In the genomic region with DNA sequence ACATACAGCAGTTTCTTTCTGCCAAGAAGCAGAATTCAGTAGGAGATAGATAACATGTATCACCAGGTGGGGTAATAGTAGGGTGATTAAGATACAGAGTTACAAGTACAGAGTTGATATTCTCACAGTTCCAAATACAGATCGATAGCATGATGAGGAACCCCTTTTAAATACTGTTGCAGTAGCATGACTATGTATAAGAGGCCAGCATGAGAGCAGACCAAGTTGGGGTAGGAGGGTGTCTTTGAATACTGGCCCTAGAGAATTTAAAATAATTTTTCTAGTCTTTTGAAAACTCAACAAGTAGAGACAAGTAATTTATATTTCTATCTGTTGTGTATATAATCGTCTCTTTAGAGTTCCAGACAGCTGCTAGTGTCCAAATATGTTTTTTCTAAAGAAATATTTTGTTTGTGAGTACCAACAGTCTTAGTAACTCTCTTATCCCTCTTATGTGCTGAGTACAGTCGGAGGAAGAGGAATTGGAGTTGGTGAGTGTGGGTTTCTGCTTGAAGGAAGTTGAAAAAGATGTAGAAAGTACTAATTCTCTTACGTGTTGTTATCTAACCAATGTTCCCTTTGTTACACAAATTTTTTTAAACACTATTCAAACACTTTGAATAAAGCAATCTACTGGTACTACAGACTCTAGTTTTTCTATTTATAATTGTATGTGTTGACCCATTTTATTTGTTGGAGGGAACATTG, we compare ENCODE assay signal across 9 cellular contexts. TPM values are rescaled to one million over a fixed set of nuclear protein-coding genes. Genes with fewer than 3 reads are reported as not detected.
DNase-seq lines count a peak whose midpoint lies in the region; ATAC-seq and TF ChIP-seq lines count a peak whose summit lies in the region.
"Had no signal": no experiment of that assay in that cellular context is flagged by ENCODE, and none has a peak within 500 bp of the region (broad histone marks: within the 10 kb centered on the region; RNA-seq: fewer than 3 reads in every experiment).

No MANE protein-coding gene starts in this region.

- no peaks in the 10 kb centered on the region for H3K9me3 ChIP-seq in upper lobe of right lung

- no peak overlapping the region for H3K4me3 ChIP-seq in upper lobe of right lung

- no peak for ATAC-seq in activated T-cell treated with anti-CD3 and anti-CD28 coated beads, Interleukin-2, amount 50 U/mL, for 72 hours (replicated peaks in 1 of 2)
- ATAC-seq in left lobe of liver (peak; percentile 5), upper lobe of right lung (peak; percentile 30), GM18873 (IDR thresholded peaks at IDR 0.05; ENCODE audit: low FRiP score, unreplicated experiment) (no peak)

- H3K4me1 ChIP-seq in upper lobe of right lung: peaks cover 27% of the 10 kb centered on the region

- H3K4me1 Mint-ChIP-seq in activated T-cell treated with anti-CD3 and anti-CD28 coated beads, Interleukin-2, amount 50 U/mL, for 72 hours (ENCODE audit: low read depth): peaks cover 38% of the 10 kb centered on the region

- no peak for DNase-seq in activated T-cell treated with anti-CD3 and anti-CD28 coated beads, Interleukin-2, amount 50 U/mL, for 72 hours
- DNase-seq in activated T-cell treated with anti-CD3 and anti-CD28 coated beads, Interleukin-2, amount 50 U/mL, for 1 hour: no peak
- DNase-seq in amniotic epithelial cell (ENCODE audit: low read depth): peak; percentile 58
- DNase-seq in left lobe of liver (ENCODE audit: low spot score): no peak
- DNase-seq in upper lobe of right lung: no peak
- no peak for DNase-seq in NCI-H526 (lab: John Stamatoyannopoulos, UW)
- no peak for DNase-seq in NCI-H1694 (lab: John Stamatoyannopoulos, UW)
- DNase-seq: activated effector memory CD4-positive, alpha-beta T cell treated with anti-CD3 and anti-CD28 coated beads, Interleukin-2, amount 50 U/mL, for 16 hours had no signal

- H3K27me3 Mint-ChIP-seq in activated T-cell treated with anti-CD3 and anti-CD28 coated beads, Interleukin-2, amount 50 U/mL, for 72 hours (ENCODE audit: low read depth): no peaks in the 10 kb centered on the region

- TF ChIP-seq CTCF in upper lobe of right lung (IDR thresholded peaks at IDR 0.05): no peak

- peak overlapping the region; percentile 71 for H3K27ac Mint-ChIP-seq in activated T-cell treated with anti-CD3 and anti-CD28 coated beads, Interleukin-2, amount 50 U/mL, for 72 hours

- H3K27ac ChIP-seq in upper lobe of right lung: peak overlapping the region; percentile 78

- H3K36me3 Mint-ChIP-seq in activated T-cell treated with anti-CD3 and anti-CD28 coated beads, Interleukin-2, amount 50 U/mL, for 72 hours (ENCODE audit: insufficient read depth in 2 of 2): no peaks in the 10 kb centered on the region

- H3K9me3 Mint-ChIP-seq in activated T-cell treated with anti-CD3 and anti-CD28 coated beads, Interleukin-2, amount 50 U/mL, for 72 hours: no peaks in the 10 kb centered on the region

- H3K27me3 ChIP-seq in upper lobe of right lung: no peaks in the 10 kb centered on the region

- intact Hi-C loops in upper lobe of right lung (cut with DNase I): no loop called here

- H3K36me3 ChIP-seq in upper lobe of right lung: no peaks in the 10 kb centered on the region

- peak overlapping the region in 1 of 2 donors; percentile 65 for H3K4me3 Mint-ChIP-seq in activated T-cell treated with anti-CD3 and anti-CD28 coated beads, Interleukin-2, amount 50 U/mL, for 72 hours

RNA-seq across cellular contexts. Expression of a gene that starts 30.2 kb away (rescaled TPM):
- total RNA-seq in activated T-cell treated with anti-CD3 and anti-CD28 coated beads, Interleukin-2, amount 50 U/mL, for 72 hours: 10 to 100 TPM in 1 of 2 donors, 1 to 10 TPM in 1; 9.7 to 11.7 TPM
- total RNA-seq in left lobe of liver (3.3 TPM), upper lobe of right lung (9.1 TPM)

Comparison
In these comparisons a context has a peak if more than half of its experiments do, and no peak if none do; other contexts are left out.
1. ATAC-seq: peak in left lobe of liver (single experiment) and upper lobe of right lung (single experiment); none in activated T-cell treated with anti-CD3 and anti-CD28 coated beads, Interleukin-2, amount 50 U/mL, for 72 hours (0 of 2) and GM18873 (single experiment).